In genomic region chr7:953547-954327, GRCh38 we compare ENCODE assay signal across 9 cellular contexts. TPM values are rescaled to one million over a fixed set of nuclear protein-coding genes. Genes with fewer than 3 reads are reported as not detected.
A peak's percentile ranks its signal among the peaks of the same experiment; 100 is the strongest.
DNase-seq lines count a peak whose midpoint lies in the region; ATAC-seq and TF ChIP-seq lines count a peak whose summit lies in the region.
"Had no signal": no experiment of that assay in that cellular context is flagged by ENCODE, and none has a peak within 500 bp of the region (broad histone marks: within the 10 kb centered on the region; RNA-seq: fewer than 3 reads in every experiment).

No MANE protein-coding gene starts in this region.

- H3K9me3 ChIP-seq in cardiac muscle cell (ENCODE audit: low read depth): no peaks in the 10 kb centered on the region

- DNase-seq in NK-92 treated with Interleukin-12 subunit alpha and Interleukin-12 subunit beta, amount 100 ng/mL, for 24 hours (lab: John Stamatoyannopoulos, UW): peak; percentile 46
- DNase-seq in NK-92 (lab: John Stamatoyannopoulos, UW; ENCODE audit: unreplicated experiment) (no peak), cardiac muscle cell (ENCODE audit: low read depth in 1 of 2, low spot score in 1 of 2) (peak; percentile 53 to 69), nucleus accumbens (lab: John Stamatoyannopoulos, UW) (peak in 50 of 56 donors; percentile 20 to 81 (median 60)), NCI-H1105 (lab: John Stamatoyannopoulos, UW) (no peak), activated gamma-delta T cell treated with Interleukin-2 at 50 U/mL for 16 hours (no peak)
- DNase-seq in activated T-cell treated with anti-CD3 and anti-CD28 coated beads, Interleukin-2, amount 50 U/mL, for 4 hours: no peak
- DNase-seq: DND-41 had no signal

- H3K27ac ChIP-seq in cardiac muscle cell: no peak overlapping the region

- H3K36me3 ChIP-seq in cardiac muscle cell: no peaks in the 10 kb centered on the region

- no peaks in the 10 kb centered on the region for H3K36me3 Mint-ChIP-seq in activated T-cell treated with anti-CD3 and anti-CD28 coated beads, Interleukin-2, amount 50 U/mL, for 4 hours (ENCODE audit: insufficient read depth)

- no peaks in the 10 kb centered on the region for H3K9me3 Mint-ChIP-seq in activated T-cell treated with anti-CD3 and anti-CD28 coated beads, Interleukin-2, amount 50 U/mL, for 4 hours

- H3K4me1 Mint-ChIP-seq in activated T-cell treated with anti-CD3 and anti-CD28 coated beads, Interleukin-2, amount 50 U/mL, for 4 hours (ENCODE audit: low read depth): peaks cover 7% of the 10 kb centered on the region

- H3K4me3 Mint-ChIP-seq in activated T-cell treated with anti-CD3 and anti-CD28 coated beads, Interleukin-2, amount 50 U/mL, for 4 hours: peak overlapping the region; percentile 56

- no peaks in the 10 kb centered on the region for H3K4me1 ChIP-seq in cardiac muscle cell (ENCODE audit: low read depth)

- no peak for TF ChIP-seq CTCF in cardiac muscle cell (IDR thresholded peaks at IDR 0.05; ENCODE audit: low read depth, low read length)

- peaks cover 34% of the 10 kb centered on the region for H3K27me3 ChIP-seq in cardiac muscle cell

- H3K27me3 Mint-ChIP-seq in activated T-cell treated with anti-CD3 and anti-CD28 coated beads, Interleukin-2, amount 50 U/mL, for 4 hours (ENCODE audit: low read depth): peaks cover 4% of the 10 kb centered on the region

- H3K4me3 ChIP-seq in cardiac muscle cell: peak overlapping the region; percentile 66

- peak; percentile 34 for ATAC-seq in HG03159 (IDR thresholded peaks at IDR 0.05; ENCODE audit: unreplicated experiment)
- peak; percentile 35 to 41 for ATAC-seq in activated T-cell treated with anti-CD3 and anti-CD28 coated beads, Interleukin-2, amount 50 U/mL, for 4 hours

RNA-seq across cellular contexts. Expression of gene ADAP1, which starts 0.7 kb away (rescaled TPM):
- total RNA-seq in activated T-cell treated with anti-CD3 and anti-CD28 coated beads, Interleukin-2, amount 50 U/mL, for 4 hours: 10 to 100 TPM; 75.0 to 79.6 (median 79.5) TPM
- total RNA-seq in cardiac muscle cell: 12.0 and 12.8 TPM in 2 replicates
- polyA plus RNA-seq in cardiac muscle cell: 9.6 and 14.4 TPM in 2 replicates

RNA-seq across cellular contexts. Expression of gene COX19, which starts 21.6 kb away (rescaled TPM):
- 10 to 100 TPM; 17.5 to 19.0 (median 18.9) TPM for total RNA-seq in activated T-cell treated with anti-CD3 and anti-CD28 coated beads, Interleukin-2, amount 50 U/mL, for 4 hours
- total RNA-seq in cardiac muscle cell: 11.7 and 18.1 TPM in 2 replicates
- 18.3 and 23.6 TPM in 2 replicates for polyA plus RNA-seq in cardiac muscle cell

RNA-seq across cellular contexts. Expression of gene CYP2W1, which starts 29.2 kb away (rescaled TPM):
- not detected for total RNA-seq in activated T-cell treated with anti-CD3 and anti-CD28 coated beads, Interleukin-2, amount 50 U/mL, for 4 hours
- total RNA-seq in cardiac muscle cell: 3.4 TPM in 1 of 2 replicates, not detected in the other
- polyA plus RNA-seq in cardiac muscle cell: 0.10 TPM in 1 of 2 replicates, not detected in the other

Comparison
In these comparisons a context has a peak if more than half of its experiments do, and no peak if none do; other contexts are left out.
1. DNase-seq: peak in NK-92 treated with Interleukin-12 subunit alpha and Interleukin-12 subunit beta, amount 100 ng/mL, for 24 hours (single experiment), cardiac muscle cell (2 of 2) and nucleus accumbens (50 of 56); none in NK-92 (single experiment), activated T-cell treated with anti-CD3 and anti-CD28 coated beads, Interleukin-2, amount 50 U/mL, for 4 hours (single experiment), NCI-H1105 (single experiment) and activated gamma-delta T cell treated with Interleukin-2 at 50 U/mL for 16 hours (single experiment).